In the genomic region with DNA sequence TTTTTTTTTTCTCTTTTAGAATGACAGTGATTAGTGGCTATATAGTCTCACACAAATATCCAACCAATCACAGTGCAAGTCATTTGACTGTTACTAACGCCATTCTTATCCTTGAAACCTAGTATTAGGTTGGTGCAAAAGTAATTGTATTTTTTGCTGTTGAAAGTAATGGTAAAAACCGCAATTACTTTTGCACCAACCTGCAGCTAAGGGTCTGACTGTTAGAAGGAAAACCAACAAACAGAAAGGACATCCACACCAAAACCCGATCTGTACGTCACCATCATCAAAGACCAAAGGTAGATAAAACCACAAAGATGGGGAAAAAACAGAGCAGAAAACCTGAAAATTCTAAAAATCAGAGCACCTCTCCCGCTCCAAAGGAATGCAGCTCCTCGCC, we compare ENCODE assay signal across 3 cellular contexts. TPM values are rescaled to one million over a fixed set of nuclear protein-coding genes. Genes with fewer than 3 reads are reported as not detected.
"Had no signal": no experiment of that assay in that cellular context is flagged by ENCODE, and none has a peak within 500 bp of the region (broad histone marks: within the 10 kb centered on the region; RNA-seq: fewer than 3 reads in every experiment).

No MANE protein-coding gene starts in this region.

RNA-seq across cellular contexts. Expression of a gene that starts 27.2 kb away (rescaled TPM):
- total RNA-seq: LHCN-M2, MCF 10A, NCI-H460 had no signal
